21 cellular contexts compared by ENCODE assay signal in the genomic region with DNA sequence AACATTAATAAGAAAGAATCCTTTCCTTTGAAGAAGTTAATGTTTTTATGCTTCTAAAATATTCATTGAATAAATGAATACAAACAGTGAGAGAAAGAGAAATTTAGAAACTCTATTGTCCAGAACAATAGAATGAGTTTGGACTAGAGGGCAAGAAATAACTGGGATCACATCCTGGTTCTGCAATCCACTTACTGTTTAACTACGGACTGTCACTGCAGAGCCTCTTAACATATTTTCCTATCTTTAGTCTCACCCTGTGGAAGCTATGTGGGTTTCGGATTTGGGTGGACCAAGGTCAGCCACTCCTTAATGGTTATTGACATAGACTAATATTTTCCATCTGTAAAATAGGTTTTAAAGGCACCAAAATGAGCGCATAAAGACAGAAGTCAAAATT.
"Had no signal": no experiment of that assay in that cellular context is flagged by ENCODE, and none has a peak within 500 bp of the region (broad histone marks: within the 10 kb centered on the region; RNA-seq: fewer than 3 reads in every experiment).

No MANE protein-coding gene starts in this region.

- DNase-seq: activated B cell treated with CpG ODN at 0.5 μM for 24 hours; activated CD4-positive, alpha-beta T cell treated with anti-CD3 and anti-CD28 coated beads, Interleukin-2, amount 50 U/mL, for 1 hour; activated CD8-positive, alpha-beta T cell treated with anti-CD3 and anti-CD28 coated beads for 36 hours; activated gamma-delta T cell treated with Interleukin-2 at 50 U/mL for 16 hours; activated naive CD4-positive, alpha-beta T cell treated with anti-CD3 and anti-CD28 coated beads, Interleukin-2, amount 50 U/mL, for 16 hours; activated T-cell treated with anti-CD3 and anti-CD28 coated beads, Interleukin-2, amount 50 U/mL, for 4 hours; amniotic stem cell; central memory CD4-positive, alpha-beta T cell; esophagus squamous epithelium; left ventricle myocardium inferior; retina; stimulated activated CD4-positive, alpha-beta T cell treated with anti-CD3 and anti-CD28 coated beads, Interleukin-4, amount 100 ng/mL, for 1 hour; T-cell had no signal

- ATAC-seq: activated CD8-positive, alpha-beta T cell treated with anti-CD3 and anti-CD28 coated beads for 36 hours; activated T-cell treated with anti-CD3 and anti-CD28 coated beads, Interleukin-2, amount 50 U/mL, for 4 hours; activated T-helper 17 cell treated with anti-CD3 and anti-CD28 coated beads, Interleukin-2, amount 50 U/mL, for 72 hours; stimulated activated effector memory CD8-positive, alpha-beta T cell treated with anti-CD3 and anti-CD28 coated beads, Interleukin-12 subunit alpha, Interleukin-12 subunit beta, amount 100 ng/mL, for 72 hours; T-cell had no signal

- H3K4me1 ChIP-seq: prostate gland, thyroid gland had no signal

- H3K9me3 ChIP-seq: esophagus squamous epithelium, left ventricle myocardium inferior, neutrophil, prostate gland, thyroid gland, upper lobe of left lung had no signal

- H3K27ac ChIP-seq: left ventricle myocardium inferior, neutrophil, prostate gland, thyroid gland had no signal

- H3K4me3 ChIP-seq: esophagus squamous epithelium, left ventricle myocardium inferior, prostate gland, thyroid gland, upper lobe of left lung had no signal

- FAIRE-seq: frontal cortex, islet of Langerhans had no signal

- H3K36me3 ChIP-seq: esophagus squamous epithelium, left ventricle myocardium inferior, neutrophil, prostate gland, thyroid gland, upper lobe of left lung had no signal

- H3K27me3 ChIP-seq: esophagus squamous epithelium, neutrophil, thyroid gland, upper lobe of left lung had no signal
